8 cellular contexts compared by ENCODE assay signal in genomic region chr3:97820780-97821179, GRCh38. TPM values are rescaled to one million over a fixed set of nuclear protein-coding genes. Genes with fewer than 3 reads are reported as not detected.
DNase-seq lines count a peak whose midpoint lies in the region; ATAC-seq and TF ChIP-seq lines count a peak whose summit lies in the region.

No MANE protein-coding gene starts in this region.

- no peaks in the 10 kb centered on the region for H3K79me2 ChIP-seq in DOHH2 (ENCODE audit: control insufficient read depth, low read length)
- peaks cover 30% of the 10 kb centered on the region for H3K79me2 ChIP-seq in PC-9 (ENCODE audit: low read depth)

- H3K9me3 ChIP-seq in DOHH2 (ENCODE audit: control insufficient read depth, insufficient read depth, low read length) (no peaks in the 10 kb centered on the region), PC-9 (ENCODE audit: insufficient read depth, low read depth) (no peaks in the 10 kb centered on the region), endodermal cell (ENCODE audit: control insufficient read depth, low read length) (no peaks in the 10 kb centered on the region)

- H3K36me3 Mint-ChIP-seq in endodermal cell (ENCODE audit: low read depth), result no peaks in the 10 kb centered on the region

- H3K27me3 ChIP-seq in DOHH2 (ENCODE audit: control insufficient read depth, low read length) (peaks cover 37% of the 10 kb centered on the region), PC-9 (ENCODE audit: insufficient read depth, low read depth) (no peaks in the 10 kb centered on the region), endodermal cell (ENCODE audit: control insufficient read depth, insufficient read depth, low read length, poor library complexity, severe bottlenecking) (peaks cover 27% of the 10 kb centered on the region), rectal smooth muscle tissue (ENCODE audit: control insufficient read depth, insufficient read depth, low read length) (no peaks in the 10 kb centered on the region)

- peaks cover 16% of the 10 kb centered on the region for H3K4me1 ChIP-seq in DOHH2 (ENCODE audit: control insufficient read depth, low read length)
- H3K4me1 ChIP-seq in PC-9 (replicated peaks; ENCODE audit: insufficient read depth), result peaks cover 24% of the 10 kb centered on the region
- H3K4me1 ChIP-seq in endodermal cell (ENCODE audit: control insufficient read depth, insufficient read depth, low read length), result peaks cover 5% of the 10 kb centered on the region
- peaks cover 6% of the 10 kb centered on the region for H3K4me1 ChIP-seq in rectal smooth muscle tissue (ENCODE audit: control insufficient read depth, insufficient read depth, low read length)

- H3K27ac Mint-ChIP-seq in endodermal cell, result no peak overlapping the region

- BruUV-seq in PC-9 (replicated peaks; lab: Mats Ljungman, UMichigan), result no TSS peak

- 86 to 100% methylated on average over 3 to 5 of the region's 5 CpGs for WGBS in endodermal cell (ENCODE audit: insufficient coverage in 1 of 2, insufficient read length in 1 of 2), 2 experiments

- H3K27ac ChIP-seq in DOHH2 (ENCODE audit: low read depth, low read length) (no peak overlapping the region), PC-9 (no peak overlapping the region), endodermal cell (ENCODE audit: low read depth, low read length) (no peak overlapping the region), rectal smooth muscle tissue (ENCODE audit: low read depth, low read length) (no peak overlapping the region)

- H3K4me2 ChIP-seq in DOHH2 (ENCODE audit: low read length) (peak overlapping the region; percentile 80), PC-9 (peak overlapping the region; percentile 85)

- peaks cover 23% of the 10 kb centered on the region for H3K27me3 Mint-ChIP-seq in endodermal cell (ENCODE audit: insufficient read depth)

- H3F3A ChIP-seq in DOHH2 (ENCODE audit: control insufficient read depth, insufficient read depth) (0 out of 2 replicates have a peak, but pooled peaks cover 3% of the 10 kb centered on the region), PC-9 (ENCODE audit: insufficient read depth, low read depth) (peaks cover 11% of the 10 kb centered on the region; the same call in 1 of the 2 replicates)

- TF ChIP-seq CTCF in DOHH2 (IDR thresholded peaks at IDR 0.05; ENCODE audit: low read depth, low read length, poor library complexity, severe bottlenecking) (no peak), PC-9 (conservative IDR thresholded peaks at IDR 0.05) (no peak), endodermal cell (conservative IDR thresholded peaks at IDR 0.05) (no peak)

- H3K9me3 Mint-ChIP-seq in endodermal cell, result no peaks in the 10 kb centered on the region

- H3K4me3 ChIP-seq in DOHH2 (ENCODE audit: low read length) (peak overlapping the region; percentile 77), PC-9 (peak overlapping the region; percentile 71), endodermal cell (ENCODE audit: low read length) (peak overlapping the region; percentile 90), rectal smooth muscle tissue (ENCODE audit: low read length) (peak overlapping the region; percentile 73)

- H2AFZ ChIP-seq in PC-9, result peak overlapping the region; percentile 98

- H4K20me1 ChIP-seq in DOHH2 (ENCODE audit: control insufficient read depth, insufficient read depth, low read depth, low read length), result no peaks in the 10 kb centered on the region
- H4K20me1 ChIP-seq in PC-9 (ENCODE audit: insufficient read depth), result no peaks in the 10 kb centered on the region

- ATAC-seq in GM21423 (IDR thresholded peaks at IDR 0.05; ENCODE audit: unreplicated experiment), result no peak
- no peak for ATAC-seq in GM21825 (IDR thresholded peaks at IDR 0.05; ENCODE audit: unreplicated experiment)

- intact Hi-C loops in PC-9 (cut with micrococcal nuclease; ENCODE audit: unreplicated experiment), result loop anchor here (5.0 kb wide), 1 partner anchor 97 kb away; no protein-coding TSS in a partner anchor

- no peaks in the 10 kb centered on the region for H3K9me2 ChIP-seq in DOHH2 (replicated peaks; ENCODE audit: control insufficient read depth, low read length)
- no peaks in the 10 kb centered on the region for H3K9me2 ChIP-seq in PC-9 (ENCODE audit: insufficient read depth)

- peak in 1 of 2 experiments; percentile 7 for DNase-seq in PC-9
- no peak for DNase-seq in endodermal cell
- DNase-seq in NCI-H2107 (lab: John Stamatoyannopoulos, UW), result no peak
- DNase-seq in iPS-NIHi7 (ENCODE audit: extremely low spot score), result no peak

- CTCF ChIA-PET in PC-9 (lab: Charles Lee), result interaction anchor here (0.8 to 1.2 kb wide), 2 partner anchors 56 to 202 kb away, joined by 3 to 10 read pairs; partner anchors contain the start of gene ARL6

- peaks cover 16% of the 10 kb centered on the region for H3K4me1 Mint-ChIP-seq in endodermal cell

- H3K9ac ChIP-seq in endodermal cell (ENCODE audit: extremely low read depth, low read length, poor library complexity, severe bottlenecking), result no peak overlapping the region
- no peak overlapping the region for H3K9ac ChIP-seq in rectal smooth muscle tissue (ENCODE audit: low read length)

- POLR2A ChIA-PET in PC-9 (lab: Charles Lee; ENCODE audit: unreplicated experiment), result interaction anchor here (1.0 kb wide), 1 partner anchor 21 kb away, joined by 9 read pairs; no protein-coding TSS in a partner anchor

- H3K36me3 ChIP-seq in DOHH2 (ENCODE audit: control insufficient read depth, low read length) (no peaks in the 10 kb centered on the region), PC-9 (ENCODE audit: low read depth) (no peaks in the 10 kb centered on the region), endodermal cell (ENCODE audit: control insufficient read depth, insufficient read depth, low read length) (no peaks in the 10 kb centered on the region), rectal smooth muscle tissue (ENCODE audit: control insufficient read depth, insufficient read depth, low read length) (no peaks in the 10 kb centered on the region)

- peak overlapping the region; percentile 93 for H3K4me3 Mint-ChIP-seq in endodermal cell

RNA-seq across cellular contexts. Expression of gene CRYBG3, which starts 1.0 kb away (rescaled TPM):
- total RNA-seq in PC-9 (2021), result 15.5 and 17.2 TPM in 2 replicates
- total RNA-seq in endodermal cell, result 10 to 100 TPM in 1 of 2 donors, 1 to 10 TPM in 1; 9.7 to 10.8 TPM
- 7.0 TPM for polyA plus RNA-seq in endodermal cell (2013, experiment 1 of 2)
- 7.4 TPM for polyA plus RNA-seq in endodermal cell (2013, experiment 2 of 2)

RNA-seq across cellular contexts. Expression of gene ARL6, which starts 56.2 kb away (rescaled TPM):
- total RNA-seq in PC-9 (2021) (10.6 and 14.6 TPM in 2 replicates), endodermal cell (10 to 100 TPM; 11.1 to 15.7 TPM)
- polyA plus RNA-seq in endodermal cell (2013, experiment 1 of 2), result 10.2 TPM
- 12.0 TPM for polyA plus RNA-seq in endodermal cell (2013, experiment 2 of 2)
